1 cellular context compared by ENCODE assay signal in the genomic region with DNA sequence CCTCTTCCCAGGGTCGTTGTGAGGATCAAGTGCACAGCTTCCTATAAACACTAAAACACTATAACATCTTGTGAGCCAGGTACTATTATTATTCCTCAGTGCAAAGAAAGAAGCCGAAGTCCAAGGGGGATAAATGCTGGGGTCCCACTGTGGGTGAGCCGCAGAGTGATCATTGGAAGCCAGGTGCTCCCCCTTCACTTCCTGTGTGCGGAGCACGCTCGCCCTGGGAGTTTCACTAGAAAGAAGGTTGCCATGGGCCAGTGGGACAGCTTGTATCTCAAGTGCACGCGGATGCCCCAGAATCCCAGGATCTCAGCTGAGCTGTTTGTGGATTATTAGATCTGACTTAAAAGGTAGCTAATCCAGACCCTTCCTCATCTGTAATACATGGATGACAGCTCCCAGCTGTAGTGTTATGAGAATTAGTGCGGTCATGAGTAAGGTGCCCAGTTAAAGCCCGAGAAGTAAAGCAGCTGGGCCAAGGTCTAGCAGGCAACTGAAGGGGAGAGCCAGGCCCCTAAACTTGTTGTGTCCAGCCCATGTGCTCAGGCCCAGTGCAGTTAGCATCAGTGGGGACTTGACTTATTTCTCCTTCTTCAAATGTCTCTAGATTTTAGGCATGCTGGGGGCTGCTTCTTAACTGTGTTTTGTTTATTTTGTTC.
TF ChIP-seq lines count a peak whose summit lies in the region.

No MANE protein-coding gene starts in this region.

TF ChIP-seq in A549, 52 proteins besides CTCF, POLR2A, EP300 and RAD21 (continued from another document):
- TF ChIP-seq, protein P1, sequence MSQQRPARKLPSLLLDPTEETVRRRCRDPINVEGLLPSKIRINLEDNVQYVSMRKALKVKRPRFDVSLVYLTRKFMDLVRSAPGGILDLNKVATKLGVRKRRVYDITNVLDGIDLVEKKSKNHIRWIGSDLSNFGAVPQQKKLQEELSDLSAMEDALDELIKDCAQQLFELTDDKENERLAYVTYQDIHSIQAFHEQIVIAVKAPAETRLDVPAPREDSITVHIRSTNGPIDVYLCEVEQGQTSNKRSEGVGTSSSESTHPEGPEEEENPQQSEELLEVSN (IDR thresholded peaks at IDR 0.05; ENCODE audit: borderline replicate concordance, low read depth), result no peak
- TF ChIP-seq FOXS1 (CRISPR knock-in tag; IDR thresholded peaks at IDR 0.05) (no peak), MAZ (IDR thresholded peaks at IDR 0.05; ENCODE audit: borderline replicate concordance, low read depth, low read length) (no peak), BHLHE40 (IDR thresholded peaks at IDR 0.05; ENCODE audit: low read depth, low read length) (no peak), JUNB (IDR thresholded peaks at IDR 0.05) (no peak), SREBF2 (IDR thresholded peaks at IDR 0.05) (no peak), RARB (CRISPR knock-in tag; IDR thresholded peaks at IDR 0.05) (no peak), KDM1A (IDR thresholded peaks at IDR 0.05; ENCODE audit: low read depth) (no peak), JUN (IDR thresholded peaks at IDR 0.05) (no peak), NPAS2 (CRISPR knock-in tag; IDR thresholded peaks at IDR 0.05; ENCODE audit: borderline replicate concordance) (no peak), PHF8 (IDR thresholded peaks at IDR 0.05; ENCODE audit: borderline replicate concordance, low read depth) (no peak), ZSCAN20 (CRISPR knock-in tag; IDR thresholded peaks at IDR 0.05) (no peak), HDAC2 (IDR thresholded peaks at IDR 0.05) (no peak)
- TF ChIP-seq, protein P2, sequence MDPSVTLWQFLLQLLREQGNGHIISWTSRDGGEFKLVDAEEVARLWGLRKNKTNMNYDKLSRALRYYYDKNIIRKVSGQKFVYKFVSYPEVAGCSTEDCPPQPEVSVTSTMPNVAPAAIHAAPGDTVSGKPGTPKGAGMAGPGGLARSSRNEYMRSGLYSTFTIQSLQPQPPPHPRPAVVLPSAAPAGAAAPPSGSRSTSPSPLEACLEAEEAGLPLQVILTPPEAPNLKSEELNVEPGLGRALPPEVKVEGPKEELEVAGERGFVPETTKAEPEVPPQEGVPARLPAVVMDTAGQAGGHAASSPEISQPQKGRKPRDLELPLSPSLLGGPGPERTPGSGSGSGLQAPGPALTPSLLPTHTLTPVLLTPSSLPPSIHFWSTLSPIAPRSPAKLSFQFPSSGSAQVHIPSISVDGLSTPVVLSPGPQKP (IDR thresholded peaks at IDR 0.05; ENCODE audit: low read depth, low read length), result no peak
- TF ChIP-seq, protein P3, sequence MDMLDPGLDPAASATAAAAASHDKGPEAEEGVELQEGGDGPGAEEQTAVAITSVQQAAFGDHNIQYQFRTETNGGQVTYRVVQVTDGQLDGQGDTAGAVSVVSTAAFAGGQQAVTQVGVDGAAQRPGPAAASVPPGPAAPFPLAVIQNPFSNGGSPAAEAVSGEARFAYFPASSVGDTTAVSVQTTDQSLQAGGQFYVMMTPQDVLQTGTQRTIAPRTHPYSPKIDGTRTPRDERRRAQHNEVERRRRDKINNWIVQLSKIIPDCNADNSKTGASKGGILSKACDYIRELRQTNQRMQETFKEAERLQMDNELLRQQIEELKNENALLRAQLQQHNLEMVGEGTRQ (IDR thresholded peaks at IDR 0.05), result no peak
